ENCODE assay signal across 14 cellular contexts in genomic region chr5:103487822-103488493, GRCh38.
DNase-seq lines count a peak whose midpoint lies in the region; ATAC-seq and TF ChIP-seq lines count a peak whose summit lies in the region.
"Had no signal": no experiment of that assay in that cellular context is flagged by ENCODE, and none has a peak within 500 bp of the region (broad histone marks: within the 10 kb centered on the region; RNA-seq: fewer than 3 reads in every experiment).

No MANE protein-coding gene starts in this region.

- WGBS in prostate gland = 82% methylated on average over 3 of the region's 3 CpGs

- H3K27me3 ChIP-seq in prostate gland (replicated peaks; ENCODE audit: insufficient read depth) = no peaks in the 10 kb centered on the region
- H3K27me3 ChIP-seq: ascending aorta had no signal

- in situ Hi-C loops in GM13976 (cut with MboI; ENCODE audit: low sequenced_read_pairs, unreplicated experiment) = loop anchor here (25.0 kb wide), 1 partner anchor 901 kb away; no protein-coding TSS in a partner anchor

- H3K9me3 Mint-ChIP-seq in WTC11 = no peaks in the 10 kb centered on the region
- H3K9me3 Mint-ChIP-seq: mesothelial cell of epicardium had no signal

- H3K9me3 ChIP-seq in prostate gland = no peaks in the 10 kb centered on the region
- H3K9me3 ChIP-seq: ascending aorta had no signal

- no peak overlapping the region for H3K4me3 Mint-ChIP-seq in WTC11
- H3K4me3 Mint-ChIP-seq: mesothelial cell of epicardium had no signal

- CTCF ChIA-PET in WTC11 (lab: Charles Lee) = interaction anchor here (1.7 kb wide), 1 partner anchor 32 kb away, joined by 7 read pairs; no protein-coding TSS in a partner anchor

- DNase-seq in GM13976 (ENCODE audit: low spot score) = peak; percentile 3
- no peak for DNase-seq in WTC11 (ENCODE audit: low spot score)
- no peak for DNase-seq in NCI-H82 (lab: John Stamatoyannopoulos, UW)
- DNase-seq in prostate gland (ENCODE audit: low spot score) = no peak
- no peak for DNase-seq in GM19238 (ENCODE audit: insufficient read length, low spot score)
- no peak for DNase-seq in NCI-H146 treated with DMSO at 0.1 percent for 48 hours (lab: John Stamatoyannopoulos, UW; ENCODE audit: unreplicated experiment)
- DNase-seq: activated CD4-positive, alpha-beta T cell treated with anti-CD3 and anti-CD28 coated beads, Interleukin-2, amount 50 U/mL, for 48 hours; NCI-H1436; NCI-H510A treated with DMSO at 0.1 percent for 48 hours; stimulated activated CD4-positive, alpha-beta T cell treated with anti-CD3 and anti-CD28 coated beads, Interleukin-2, amount 100 ng/mL, for 24 hours had no signal

- no peaks in the 10 kb centered on the region for H3K36me3 ChIP-seq in prostate gland
- H3K36me3 ChIP-seq: ascending aorta had no signal

- no peak for TF ChIP-seq POLR2A in prostate gland (IDR thresholded peaks at IDR 0.05)

- peaks cover 38% of the 10 kb centered on the region for H3K4me1 Mint-ChIP-seq in WTC11

- TF ChIP-seq CTCF in GM13976 (IDR thresholded peaks at IDR 0.05; ENCODE audit: borderline replicate concordance, control extremely low read depth, extremely low read depth, insufficient read depth, missing control alignments) (no peak), WTC11 (IDR thresholded peaks at IDR 0.05) (no peak), prostate gland (IDR thresholded peaks at IDR 0.05) (no peak)

- no peaks in the 10 kb centered on the region for H3K27me3 Mint-ChIP-seq in WTC11 (ENCODE audit: low read depth)

- H3K4me1 ChIP-seq in prostate gland (replicated peaks) = no peaks in the 10 kb centered on the region
- H3K4me1 ChIP-seq: ascending aorta had no signal

- H3K27ac ChIP-seq in prostate gland = no peak overlapping the region
- H3K27ac ChIP-seq: ascending aorta had no signal

- H3K4me3 ChIP-seq in prostate gland = no peak overlapping the region
- H3K4me3 ChIP-seq: ascending aorta had no signal

- H3K36me3 Mint-ChIP-seq in WTC11 = no peaks in the 10 kb centered on the region
- H3K36me3 Mint-ChIP-seq: mesothelial cell of epicardium had no signal

- POLR2A ChIA-PET in WTC11 (lab: Charles Lee) = no interaction called here

- intact Hi-C loops in prostate gland (cut with DNase I) = no loop called here

- peak overlapping the region; percentile 32; the same call in 1 of the 2 replicates for H3K27ac Mint-ChIP-seq in WTC11
- H3K27ac Mint-ChIP-seq: mesothelial cell of epicardium had no signal

- ATAC-seq in GM21360 (IDR thresholded peaks at IDR 0.05; ENCODE audit: unreplicated experiment) (peak; percentile 86), HG02885 (IDR thresholded peaks at IDR 0.05; ENCODE audit: poor library complexity, unreplicated experiment) (peak; percentile 71), WTC11 (no peak)

TF ChIP-seq in WTC11, 78 proteins besides CTCF, POLR2A, EP300 and RAD21:
- TF ChIP-seq ZNF512 (CRISPR knock-in tag; IDR thresholded peaks at IDR 0.05; ENCODE audit: borderline replicate concordance) (no peak), ZNF671 (CRISPR knock-in tag; IDR thresholded peaks at IDR 0.05) (no peak), JAZF1 (CRISPR knock-in tag; IDR thresholded peaks at IDR 0.05) (no peak), ZSCAN18 (CRISPR knock-in tag; IDR thresholded peaks at IDR 0.05) (no peak), GTF2I (CRISPR knock-in tag; conservative IDR thresholded peaks at IDR 0.05) (no peak), ZNF121 (CRISPR knock-in tag; IDR thresholded peaks at IDR 0.05) (no peak)
